8 cellular contexts compared by ENCODE assay signal in the genomic region with DNA sequence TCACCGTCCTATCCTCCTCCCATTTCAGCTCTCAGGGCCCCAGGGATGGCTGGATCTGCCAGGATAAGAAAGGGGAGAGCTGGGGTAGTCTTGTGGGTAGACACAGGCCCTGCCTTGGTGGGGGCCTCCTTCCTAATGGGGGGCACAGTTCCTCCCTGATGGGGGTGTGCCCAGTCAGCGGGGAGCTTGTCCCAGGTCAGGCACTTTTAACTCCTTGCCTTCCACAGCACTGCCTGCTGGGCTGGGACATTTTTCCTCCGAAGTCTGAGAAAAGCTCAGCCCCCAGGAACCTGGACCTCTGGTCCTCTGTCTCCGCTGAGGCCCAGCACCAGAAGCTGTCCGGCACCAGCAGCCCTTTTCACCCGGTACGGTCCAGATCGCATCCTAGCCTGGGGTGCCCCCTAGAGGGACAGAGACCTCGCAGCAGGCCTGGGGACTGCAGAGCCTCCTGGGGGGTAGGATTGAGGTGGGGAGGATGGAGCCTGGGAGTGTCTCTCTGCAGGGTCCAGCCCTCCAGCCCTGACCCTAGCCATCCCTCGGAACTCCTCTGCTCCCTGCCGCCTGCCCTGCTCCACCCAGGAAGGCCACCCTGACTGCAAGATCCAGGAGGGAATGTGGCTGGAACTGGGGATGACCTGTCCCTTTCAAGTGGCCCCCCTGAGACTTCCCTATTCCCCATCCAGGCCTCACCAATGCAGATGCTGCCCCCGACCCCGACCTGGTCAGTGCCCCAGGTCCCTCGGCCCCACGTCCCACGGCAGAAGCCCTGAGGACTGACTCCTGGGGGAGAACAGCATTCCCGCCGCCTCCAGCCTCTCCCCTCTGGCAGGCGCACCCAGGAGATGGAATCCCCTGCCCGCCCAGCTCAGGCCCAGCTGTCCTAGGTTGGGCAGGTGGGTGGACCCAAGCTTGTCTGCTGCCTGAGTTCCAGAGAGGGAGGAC. TPM values are rescaled to one million over a fixed set of nuclear protein-coding genes. Genes with fewer than 3 reads are reported as not detected.
DNase-seq lines count a peak whose midpoint lies in the region; ATAC-seq and TF ChIP-seq lines count a peak whose summit lies in the region.

No MANE protein-coding gene starts in this region.

- H3K27me3 ChIP-seq in HL-60 (ENCODE audit: insufficient read depth, poor library complexity, severe bottlenecking) (no peaks in the 10 kb centered on the region), cardiac muscle cell (no peaks in the 10 kb centered on the region)

- DNase-seq in AG20443 (ENCODE audit: low spot score) (peak; percentile 82), HL-60 (ENCODE audit: low read depth in 1 of 2, low spot score in 1 of 2) (peak in 1 of 2 experiments; percentile 48), cardiac muscle cell (ENCODE audit: low read depth in 1 of 2, low spot score in 1 of 2) (peak; percentile 48 to 51), cortex of kidney (lab: John Stamatoyannopoulos, UW) (no peak), NCI-H2107 treated with DMSO at 0.1 percent for 48 hours (lab: John Stamatoyannopoulos, UW; ENCODE audit: unreplicated experiment) (no peak)
- peak; percentile 78 for DNase-seq in activated CD8-positive, alpha-beta memory T cell treated with anti-CD3 and anti-CD28 coated beads, Interleukin-2, amount 50 U/mL, for 48 hours
- peak; percentile 65 for DNase-seq in stimulated activated CD4-positive, alpha-beta T cell treated with anti-CD3 and anti-CD28 coated beads, Interleukin-15, amount 100 ng/mL, for 24 hours

- ATAC-seq in HG02852 (IDR thresholded peaks at IDR 0.05; ENCODE audit: unreplicated experiment): no peak

- peak; percentile 58 for TF ChIP-seq CTCF in HL-60 (IDR thresholded peaks at IDR 0.05; ENCODE audit: insufficient read depth, low read length)
- peak; percentile 63 for TF ChIP-seq CTCF in cardiac muscle cell (IDR thresholded peaks at IDR 0.05; ENCODE audit: low read depth, low read length)

- H3K4me3 ChIP-seq in HL-60 (replicated peaks; ENCODE audit: insufficient read depth, low read length): no peak overlapping the region
- no peak overlapping the region for H3K4me3 ChIP-seq in cardiac muscle cell

- no peaks in the 10 kb centered on the region for H3K9me3 ChIP-seq in cardiac muscle cell (ENCODE audit: low read depth)

- H3K4me1 ChIP-seq in cardiac muscle cell (ENCODE audit: low read depth): no peaks in the 10 kb centered on the region

- no peak overlapping the region for H3K27ac ChIP-seq in HL-60 (replicated peaks)
- H3K27ac ChIP-seq in cardiac muscle cell: no peak overlapping the region

- no peaks in the 10 kb centered on the region for H3K36me3 ChIP-seq in cardiac muscle cell

RNA-seq across cellular contexts. Expression of gene MIIP, which starts 12.0 kb away (rescaled TPM):
- total RNA-seq in cardiac muscle cell: 29.6 and 30.1 TPM in 2 replicates
- 30.8 and 39.9 TPM in 2 replicates for polyA plus RNA-seq in cardiac muscle cell

RNA-seq across cellular contexts. Expression of gene TNFRSF8, which starts 31.8 kb away (rescaled TPM):
- total RNA-seq in cardiac muscle cell: 0.06 TPM in 1 of 2 replicates, not detected in the other
- 0.11 TPM in 1 of 2 replicates, not detected in the other for polyA plus RNA-seq in cardiac muscle cell

RNA-seq across cellular contexts. Expression of gene MFN2, which starts 51.1 kb away (rescaled TPM):
- 86.7 and 89.7 TPM in 2 replicates for total RNA-seq in cardiac muscle cell
- polyA plus RNA-seq in cardiac muscle cell: 82.6 and 83.8 TPM in 2 replicates

Comparison
In these comparisons a context has a peak if more than half of its experiments do, and no peak if none do; other contexts are left out.
1. DNase-seq: peak in AG20443 (single experiment), activated CD8-positive, alpha-beta memory T cell treated with anti-CD3 and anti-CD28 coated beads, Interleukin-2, amount 50 U/mL, for 48 hours (single experiment), cardiac muscle cell (2 of 2) and stimulated activated CD4-positive, alpha-beta T cell treated with anti-CD3 and anti-CD28 coated beads, Interleukin-15, amount 100 ng/mL, for 24 hours (single experiment); none in cortex of kidney (single experiment) and NCI-H2107 treated with DMSO at 0.1 percent for 48 hours (single experiment).